ENCODE assay signal across 8 cellular contexts in the genomic region with DNA sequence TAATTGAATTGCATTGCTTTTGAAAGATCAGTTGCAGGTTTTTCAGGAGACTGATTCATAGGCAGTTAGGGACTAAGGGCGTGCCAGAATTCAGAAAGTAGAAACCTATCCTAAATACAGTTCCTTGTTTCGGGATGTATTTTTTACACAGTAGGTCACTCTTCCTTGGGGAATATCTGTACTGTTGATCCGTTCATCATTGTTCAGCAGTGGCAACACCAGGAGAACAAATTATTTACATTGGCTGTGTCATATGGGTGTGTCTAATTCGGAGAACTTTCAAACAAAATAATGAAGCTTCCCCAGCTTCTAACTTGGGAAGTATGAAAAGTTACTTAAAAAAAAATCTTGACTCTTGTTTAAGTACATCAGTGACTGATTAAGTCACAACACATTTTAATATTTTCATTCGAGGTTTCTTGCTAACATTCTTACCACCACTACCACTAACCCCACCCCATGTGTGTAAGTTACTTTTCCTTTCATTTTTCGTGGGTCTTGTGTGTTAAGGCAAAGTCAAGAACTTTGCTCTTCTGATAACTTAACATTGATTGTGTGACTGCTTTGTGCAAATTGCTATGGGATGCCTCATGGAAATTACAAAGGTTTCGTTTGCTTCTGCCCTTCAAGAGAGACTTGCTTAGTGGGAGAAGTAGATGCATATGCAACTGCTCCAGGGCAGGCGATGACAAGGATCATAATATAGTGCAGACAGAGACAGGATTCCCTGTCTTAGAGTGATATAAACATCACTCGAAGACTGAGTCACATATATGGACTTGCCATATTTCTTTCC. TPM values are rescaled to one million over a fixed set of nuclear protein-coding genes. Genes with fewer than 3 reads are reported as not detected.
DNase-seq lines count a peak whose midpoint lies in the region; ATAC-seq and TF ChIP-seq lines count a peak whose summit lies in the region.

No MANE protein-coding gene starts in this region.

- H3K27ac ChIP-seq in BLaER1 (no peak overlapping the region), right atrium auricular region (peak overlapping the region; percentile 18 to 59), stomach smooth muscle (ENCODE audit: low read length) (peak overlapping the region; percentile 46)

- no peaks in the 10 kb centered on the region for H3K9me3 Mint-ChIP-seq in activated T-helper 2 cell treated with anti-CD3 and anti-CD28 coated beads, Interferon-gamma antibody, Interleukin-2, Interleukin-4, amounts not matched to agents 10 μg/mL and 5 μg/mL and 100 μg/mL, durations not matched to agents 14 hours and 24 hours and 36 hours

- H3K27me3 ChIP-seq in BLaER1 (no peaks in the 10 kb centered on the region), right atrium auricular region (no peaks in the 10 kb centered on the region), stomach smooth muscle (ENCODE audit: control insufficient read depth in 1 of 2, insufficient read depth in 2 of 2, low read length in 2 of 2) (no peaks in the 10 kb centered on the region)

- H4K20me1 ChIP-seq in BLaER1 = no peaks in the 10 kb centered on the region

- H3K9me3 ChIP-seq in BLaER1 (no peaks in the 10 kb centered on the region), right atrium auricular region (no peaks in the 10 kb centered on the region), stomach smooth muscle (ENCODE audit: control insufficient read depth in 2 of 2, low read length in 2 of 2) (no peaks in the 10 kb centered on the region)

- peaks cover 14% of the 10 kb centered on the region; the same call in 1 of the 2 replicates for H3K4me1 ChIP-seq in BLaER1
- H3K4me1 ChIP-seq in right atrium auricular region = peaks cover 0 to 12% of the 10 kb centered on the region in 2 donors
- H3K4me1 ChIP-seq in stomach smooth muscle (ENCODE audit: control insufficient read depth, insufficient read depth, low read length) = peaks cover 10% of the 10 kb centered on the region

- peaks cover 38% of the 10 kb centered on the region for H3K4me1 Mint-ChIP-seq in activated T-helper 2 cell treated with anti-CD3 and anti-CD28 coated beads, Interferon-gamma antibody, Interleukin-2, Interleukin-4, amounts not matched to agents 10 μg/mL and 5 μg/mL and 100 μg/mL, durations not matched to agents 14 hours and 24 hours and 36 hours (ENCODE audit: low read depth)

- H3K9ac ChIP-seq in BLaER1 (no peak overlapping the region), stomach smooth muscle (ENCODE audit: low read length in 2 of 2) (peak overlapping the region; percentile 30 to 43)

- H3K4me3 ChIP-seq in BLaER1 = peak overlapping the region; percentile 47
- H3K4me3 ChIP-seq in right atrium auricular region = peak overlapping the region; percentile 16 to 40
- H3K4me3 ChIP-seq in stomach smooth muscle (ENCODE audit: low read length in 2 of 2) = peak overlapping the region; percentile 65 to 67

- ATAC-seq in GM18907 (IDR thresholded peaks at IDR 0.05; ENCODE audit: unreplicated experiment) (peak; percentile 64), HG03432 (IDR thresholded peaks at IDR 0.05; ENCODE audit: unreplicated experiment) (peak; percentile 67)

- peak overlapping the region; percentile 86 for H3K4me3 Mint-ChIP-seq in activated T-helper 2 cell treated with anti-CD3 and anti-CD28 coated beads, Interferon-gamma antibody, Interleukin-2, Interleukin-4, amounts not matched to agents 10 μg/mL and 5 μg/mL and 100 μg/mL, durations not matched to agents 14 hours and 24 hours and 36 hours (ENCODE audit: low read depth)

- peak; percentile 19 for DNase-seq in activated T-helper 2 cell treated with anti-CD3 and anti-CD28 coated beads, Interferon-gamma antibody, Interleukin-2, Interleukin-4, amounts not matched to agents 10 μg/mL and 5 μg/mL and 100 μg/mL, durations not matched to agents 14 hours and 24 hours and 36 hours (ENCODE audit: low spot score)
- DNase-seq in right atrium auricular region (ENCODE audit: low spot score) = no peak
- DNase-seq in GOT3 (lab: John Stamatoyannopoulos, UW) = no peak
- DNase-seq in COLO668 (lab: John Stamatoyannopoulos, UW; ENCODE audit: unreplicated experiment) = no peak

- H3K27ac Mint-ChIP-seq in activated T-helper 2 cell treated with anti-CD3 and anti-CD28 coated beads, Interferon-gamma antibody, Interleukin-2, Interleukin-4, amounts not matched to agents 10 μg/mL and 5 μg/mL and 100 μg/mL, durations not matched to agents 14 hours and 24 hours and 36 hours = peak overlapping the region; percentile 83

- no peaks in the 10 kb centered on the region for H3K27me3 Mint-ChIP-seq in activated T-helper 2 cell treated with anti-CD3 and anti-CD28 coated beads, Interferon-gamma antibody, Interleukin-2, Interleukin-4, amounts not matched to agents 10 μg/mL and 5 μg/mL and 100 μg/mL, durations not matched to agents 14 hours and 24 hours and 36 hours (ENCODE audit: low read depth)

- TF ChIP-seq CTCF in right atrium auricular region (IDR thresholded peaks at IDR 0.05) = no peak

- H3K4me2 ChIP-seq in BLaER1 = peak overlapping the region; percentile 62

- intact Hi-C loops in activated T-helper 2 cell treated with anti-CD3 and anti-CD28 coated beads, Interferon-gamma antibody, Interleukin-2, Interleukin-4, amounts not matched to agents 10 μg/mL and 5 μg/mL and 100 μg/mL, durations not matched to agents 14 hours and 24 hours and 36 hours (cut with micrococcal nuclease) = loop anchor here (1.0 to 5.0 kb wide), 9 partner anchors 43 to 535 kb away; a partner anchor contains a TSS

- H3K36me3 ChIP-seq in BLaER1 (no peaks in the 10 kb centered on the region), right atrium auricular region (no peaks in the 10 kb centered on the region), stomach smooth muscle (ENCODE audit: control insufficient read depth in 2 of 2, insufficient read depth in 2 of 2, low read length in 2 of 2) (no peaks in the 10 kb centered on the region)

- no peaks in the 10 kb centered on the region for H3K36me3 Mint-ChIP-seq in activated T-helper 2 cell treated with anti-CD3 and anti-CD28 coated beads, Interferon-gamma antibody, Interleukin-2, Interleukin-4, amounts not matched to agents 10 μg/mL and 5 μg/mL and 100 μg/mL, durations not matched to agents 14 hours and 24 hours and 36 hours (ENCODE audit: low read depth)

RNA-seq across cellular contexts. Expression of a gene that starts 43.8 kb away (rescaled TPM):
- total RNA-seq in activated T-helper 2 cell treated with anti-CD3 and anti-CD28 coated beads, Interferon-gamma antibody, Interleukin-2, Interleukin-4, amounts not matched to agents 10 μg/mL and 5 μg/mL and 100 μg/mL, durations not matched to agents 14 hours and 24 hours and 36 hours = 111 and 115 TPM in 2 replicates
- total RNA-seq in right atrium auricular region = 10 to 100 TPM; 15.6 to 18.0 TPM
